ENCODE assay signal across 23 cellular contexts in the genomic region with DNA sequence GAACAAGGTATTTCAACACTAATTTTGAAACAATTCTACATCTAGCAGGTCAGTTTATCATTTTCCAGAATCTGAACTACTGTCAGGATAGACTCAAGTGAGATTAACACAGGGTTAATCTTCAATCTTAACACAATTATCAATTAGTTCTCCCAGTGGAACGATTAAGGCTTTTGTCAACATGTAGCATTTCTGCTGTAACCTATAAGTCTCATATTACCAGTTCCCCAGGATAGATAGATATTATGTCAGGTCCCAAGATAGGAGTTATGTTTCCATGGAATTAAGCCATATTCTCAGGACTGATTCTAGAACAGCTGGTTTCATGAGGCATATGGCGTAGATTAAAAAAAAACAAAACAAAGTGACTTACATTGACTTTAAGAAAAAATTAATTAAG.
"Had no signal": no experiment of that assay in that cellular context is flagged by ENCODE, and none has a peak within 500 bp of the region (broad histone marks: within the 10 kb centered on the region; RNA-seq: fewer than 3 reads in every experiment).

No MANE protein-coding gene starts in this region.

- H3K4me1 ChIP-seq: prostate gland had no signal

- H3K9me3 ChIP-seq: body of pancreas, esophagus squamous epithelium, gastroesophageal sphincter, neutrophil, ovary, prostate gland, right atrium auricular region, tibial artery had no signal

- H3K27ac ChIP-seq: cardiac muscle cell, esophagus squamous epithelium, gastroesophageal sphincter, ovary, prostate gland, right atrium auricular region, tibial artery had no signal

- DNase-seq: activated CD4-positive, alpha-beta T cell treated with anti-CD3 and anti-CD28 coated beads, Interleukin-2, amount 10 ng/mL, durations not matched to agents 7 days and 5 days; activated CD8-positive, alpha-beta memory T cell treated with anti-CD3 and anti-CD28 coated beads, Interleukin-2, amount 10 ng/mL, durations not matched to agents 7 days and 5 days; activated CD8-positive, alpha-beta T cell treated with anti-CD3 and anti-CD28 coated beads for 36 hours; activated gamma-delta T cell; activated naive CD4-positive, alpha-beta T cell treated with anti-CD3 and anti-CD28 coated beads, Interleukin-2, amount 50 U/mL, for 16 hours; activated naive CD8-positive, alpha-beta T cell treated with anti-CD3 and anti-CD28 coated beads, Interleukin-2, amount 50 U/mL, for 24 hours; activated T-cell treated with anti-CD3 and anti-CD28 coated beads for 4 hours; anterior cingulate cortex; body of pancreas; cortex of kidney; endodermal cell; esophagus squamous epithelium; islet precursor cell; left cardiac atrium; ovary; stimulated activated CD4-positive, alpha-beta T cell treated with anti-CD3 and anti-CD28 coated beads, Interleukin-12 subunit alpha, Interleukin-12 subunit beta, amount 100 ng/mL, for 4 hours; tibial artery had no signal

- ATAC-seq: activated CD4-positive, CD25-positive, alpha-beta regulatory T cell treated with anti-CD3 and anti-CD28 coated beads, Interleukin-2, amount 50 U/mL, for 24 hours; activated CD8-positive, alpha-beta memory T cell treated with anti-CD3 and anti-CD28 coated beads, Interleukin-2, amount 10 ng/mL, durations not matched to agents 7 days and 5 days; activated CD8-positive, alpha-beta T cell treated with anti-CD3 and anti-CD28 coated beads for 36 hours; activated naive CD8-positive, alpha-beta T cell treated with anti-CD3 and anti-CD28 coated beads, Interleukin-2, amount 50 U/mL, for 24 hours; body of pancreas; gastroesophageal sphincter; left cardiac atrium had no signal

- H3K27me3 ChIP-seq: body of pancreas, cardiac muscle cell, esophagus squamous epithelium, gastroesophageal sphincter, neutrophil, ovary, right atrium auricular region, tibial artery had no signal

- H3K36me3 ChIP-seq: ovary had no signal

- H3K4me3 ChIP-seq: body of pancreas, cardiac muscle cell, esophagus squamous epithelium, gastroesophageal sphincter, ovary, prostate gland, right atrium auricular region, tibial artery had no signal
